In the genomic region with DNA sequence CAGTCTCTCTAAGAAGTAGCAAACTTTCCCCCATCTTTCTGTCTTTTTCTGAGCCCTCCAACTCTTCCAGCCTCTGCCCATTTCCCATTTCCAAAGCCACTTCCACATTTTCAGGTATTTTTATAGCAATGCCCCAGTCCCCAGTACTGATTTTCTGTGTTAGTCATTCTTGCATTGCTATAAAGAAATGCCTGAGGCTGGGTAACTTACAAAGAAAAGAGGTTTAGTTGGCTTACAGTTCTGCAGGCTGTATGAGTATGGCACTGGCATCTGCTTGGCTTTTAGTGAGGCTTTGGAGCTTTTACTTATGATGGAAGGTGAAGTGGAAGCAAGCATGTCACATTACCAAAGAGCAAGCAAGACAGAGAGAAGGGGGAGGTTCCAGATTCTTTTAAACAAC, we compare ENCODE assay signal across 32 cellular contexts. TPM values are rescaled to one million over a fixed set of nuclear protein-coding genes. Genes with fewer than 3 reads are reported as not detected.
"Had no signal": no experiment of that assay in that cellular context is flagged by ENCODE, and none has a peak within 500 bp of the region (broad histone marks: within the 10 kb centered on the region; RNA-seq: fewer than 3 reads in every experiment).

No MANE protein-coding gene starts in this region.

- H3K36me3 Mint-ChIP-seq: activated naive CD8-positive, alpha-beta T cell had no signal

- H3K27me3 ChIP-seq: brain microvascular endothelial cell had no signal

- H3K27ac ChIP-seq: brain microvascular endothelial cell, VCaP had no signal

- H3K36me3 ChIP-seq: brain microvascular endothelial cell had no signal

- H3K9me3 Mint-ChIP-seq: activated CD8-positive, alpha-beta T cell treated with anti-CD3 and anti-CD28 coated beads for 36 hours; activated T-cell treated with anti-CD3 and anti-CD28 coated beads, Interleukin-2, amount 50 U/mL, for 4 hours; activated T-helper 17 cell treated with anti-CD3 and anti-CD28 coated beads, Interleukin-2, amount 50 U/mL, for 72 hours; effector memory CD8-positive, alpha-beta T cell had no signal

- FAIRE-seq: astrocyte, colon, endometrium, endothelial cell of umbilical vein, frontal cortex had no signal

- ATAC-seq: activated CD8-positive, alpha-beta T cell treated with anti-CD3 and anti-CD28 coated beads for 36 hours; activated T-cell treated with anti-CD3 and anti-CD28 coated beads, Interleukin-2, amount 50 U/mL, for 4 hours; activated T-helper 17 cell treated with anti-CD3 and anti-CD28 coated beads, Interleukin-2, amount 50 U/mL, for 72 hours; effector memory CD8-positive, alpha-beta T cell; esophagus mucosa; WTC11 had no signal

- DNase-seq: activated CD4-positive, alpha-beta T cell treated with anti-CD3 and anti-CD28 coated beads for 1 hour; activated CD4-positive, alpha-beta T cell treated with anti-CD3 and anti-CD28 coated beads for 48 hours; activated CD4-positive, alpha-beta T cell treated with anti-CD3 and anti-CD28 coated beads, Interleukin-2, amount 50 U/mL, for 1 hour; activated CD4-positive, alpha-beta T cell treated with anti-CD3 and anti-CD28 coated beads, Interleukin-2, amount 50 U/mL, for 48 hours; activated CD8-positive, alpha-beta memory T cell treated with anti-CD3 and anti-CD28 coated beads for 24 hours; activated CD8-positive, alpha-beta T cell treated with anti-CD3 and anti-CD28 coated beads for 36 hours; activated effector memory CD4-positive, alpha-beta T cell treated with Interleukin-2 at 50 U/mL for 16 hours; activated gamma-delta T cell treated with Interleukin-2 at 50 U/mL for 16 hours; activated naive CD4-positive, alpha-beta T cell treated with anti-CD3 and anti-CD28 coated beads, Interleukin-2, amount 50 U/mL, for 16 hours; activated naive CD4-positive, alpha-beta T cell treated with Interleukin-2 at 50 U/mL for 16 hours; activated T-cell treated with anti-CD3 and anti-CD28 coated beads, Interleukin-2, amount 50 U/mL, for 4 hours; amniotic stem cell; anterior cingulate cortex; brain microvascular endothelial cell; caudate nucleus; cortex of kidney; dermis blood vessel endothelial cell; effector CD4-positive, alpha-beta T cell; effector memory CD8-positive, alpha-beta T cell; foreskin fibroblast; head of caudate nucleus; T-helper 2 cell had no signal

- H3K4me1 Mint-ChIP-seq: activated T-helper 17 cell treated with anti-CD3 and anti-CD28 coated beads, Interleukin-2, amount 50 U/mL, for 72 hours had no signal

- H3K4me3 Mint-ChIP-seq: activated CD8-positive, alpha-beta T cell treated with anti-CD3 and anti-CD28 coated beads for 36 hours; activated naive CD8-positive, alpha-beta T cell; activated T-cell treated with anti-CD3 and anti-CD28 coated beads, Interleukin-2, amount 50 U/mL, for 4 hours; activated T-helper 17 cell treated with anti-CD3 and anti-CD28 coated beads, Interleukin-2, amount 50 U/mL, for 72 hours; effector memory CD8-positive, alpha-beta T cell; WTC11 had no signal

- H3K27ac Mint-ChIP-seq: activated CD8-positive, alpha-beta T cell treated with anti-CD3 and anti-CD28 coated beads for 36 hours; activated naive CD8-positive, alpha-beta T cell; activated T-helper 17 cell treated with anti-CD3 and anti-CD28 coated beads, Interleukin-2, amount 50 U/mL, for 72 hours; effector memory CD8-positive, alpha-beta T cell; WTC11 had no signal

RNA-seq across cellular contexts. Expression of a gene that starts 17.2 kb away (rescaled TPM):
- total RNA-seq: activated CD8-positive, alpha-beta T cell treated with anti-CD3 and anti-CD28 coated beads for 36 hours had no signal
